Comparison of ENCODE assay signal across 1 cellular context in the genomic region with DNA sequence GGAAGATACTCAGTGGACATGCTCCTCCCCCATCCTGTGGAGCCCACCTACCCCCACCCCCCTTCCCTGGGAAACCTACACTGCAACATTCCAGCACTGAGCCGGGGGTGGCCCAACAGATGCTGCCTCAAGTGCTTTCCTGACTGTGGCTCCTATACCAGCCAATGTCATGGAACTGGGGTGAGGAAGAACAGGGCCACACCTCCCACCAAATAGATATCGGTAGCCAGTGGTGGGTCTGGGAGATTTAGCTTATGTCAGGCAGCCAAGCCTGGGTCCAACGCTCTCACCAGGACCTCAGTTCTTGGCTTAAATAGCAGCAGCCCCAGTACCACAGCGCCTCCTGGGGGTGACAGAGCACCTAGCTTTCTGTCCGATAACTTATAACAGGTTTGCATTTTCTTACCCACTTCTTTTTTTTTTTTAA.
TF ChIP-seq lines count a peak whose summit lies in the region.

No MANE protein-coding gene starts in this region.

TF ChIP-seq in HCT116, 20 proteins besides CTCF, POLR2A, EP300 and RAD21 (continued from another document):
- TF ChIP-seq, protein P1, sequence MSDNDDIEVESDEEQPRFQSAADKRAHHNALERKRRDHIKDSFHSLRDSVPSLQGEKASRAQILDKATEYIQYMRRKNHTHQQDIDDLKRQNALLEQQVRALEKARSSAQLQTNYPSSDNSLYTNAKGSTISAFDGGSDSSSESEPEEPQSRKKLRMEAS (IDR thresholded peaks at IDR 0.05) = no peak
- no peak for TF ChIP-seq ZFX (IDR thresholded peaks at IDR 0.05)
- TF ChIP-seq ELF1 (IDR thresholded peaks at IDR 0.05; ENCODE audit: borderline replicate concordance, low read depth) = no peak
- TF ChIP-seq, protein P2, sequence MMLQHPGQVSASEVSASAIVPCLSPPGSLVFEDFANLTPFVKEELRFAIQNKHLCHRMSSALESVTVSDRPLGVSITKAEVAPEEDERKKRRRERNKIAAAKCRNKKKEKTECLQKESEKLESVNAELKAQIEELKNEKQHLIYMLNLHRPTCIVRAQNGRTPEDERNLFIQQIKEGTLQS (IDR thresholded peaks at IDR 0.05) = no peak
- no peak; the same call in 1 of the 2 replicates for TF ChIP-seq EGR1 (IDR thresholded peaks at IDR 0.05; ENCODE audit: low read depth)
- no peak for TF ChIP-seq CEBPB (IDR thresholded peaks at IDR 0.05; ENCODE audit: low read depth)
- TF ChIP-seq, protein P3, sequence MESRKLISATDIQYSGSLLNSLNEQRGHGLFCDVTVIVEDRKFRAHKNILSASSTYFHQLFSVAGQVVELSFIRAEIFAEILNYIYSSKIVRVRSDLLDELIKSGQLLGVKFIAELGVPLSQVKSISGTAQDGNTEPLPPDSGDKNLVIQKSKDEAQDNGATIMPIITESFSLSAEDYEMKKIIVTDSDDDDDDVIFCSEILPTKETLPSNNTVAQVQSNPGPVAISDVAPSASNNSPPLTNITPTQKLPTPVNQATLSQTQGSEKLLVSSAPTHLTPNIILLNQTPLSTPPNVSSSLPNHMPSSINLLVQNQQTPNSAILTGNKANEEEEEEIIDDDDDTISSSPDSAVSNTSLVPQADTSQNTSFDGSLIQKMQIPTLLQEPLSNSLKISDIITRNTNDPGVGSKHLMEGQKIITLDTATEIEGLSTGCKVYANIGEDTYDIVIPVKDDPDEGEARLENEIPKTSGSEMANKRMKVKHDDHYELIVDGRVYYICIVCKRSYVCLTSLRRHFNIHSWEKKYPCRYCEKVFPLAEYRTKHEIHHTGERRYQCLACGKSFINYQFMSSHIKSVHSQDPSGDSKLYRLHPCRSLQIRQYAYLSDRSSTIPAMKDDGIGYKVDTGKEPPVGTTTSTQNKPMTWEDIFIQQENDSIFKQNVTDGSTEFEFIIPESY (IDR thresholded peaks at IDR 0.05; ENCODE audit: extremely low read depth, insufficient replicate concordance, low read length) = no peak
- TF ChIP-seq YY1 (IDR thresholded peaks at IDR 0.05; ENCODE audit: extremely low read depth, insufficient replicate concordance, low read depth, low read length) = no peak
TF ChIP-seq in HCT116: peak in this region for 0.
